2 cellular contexts compared by ENCODE assay signal in the genomic region with DNA sequence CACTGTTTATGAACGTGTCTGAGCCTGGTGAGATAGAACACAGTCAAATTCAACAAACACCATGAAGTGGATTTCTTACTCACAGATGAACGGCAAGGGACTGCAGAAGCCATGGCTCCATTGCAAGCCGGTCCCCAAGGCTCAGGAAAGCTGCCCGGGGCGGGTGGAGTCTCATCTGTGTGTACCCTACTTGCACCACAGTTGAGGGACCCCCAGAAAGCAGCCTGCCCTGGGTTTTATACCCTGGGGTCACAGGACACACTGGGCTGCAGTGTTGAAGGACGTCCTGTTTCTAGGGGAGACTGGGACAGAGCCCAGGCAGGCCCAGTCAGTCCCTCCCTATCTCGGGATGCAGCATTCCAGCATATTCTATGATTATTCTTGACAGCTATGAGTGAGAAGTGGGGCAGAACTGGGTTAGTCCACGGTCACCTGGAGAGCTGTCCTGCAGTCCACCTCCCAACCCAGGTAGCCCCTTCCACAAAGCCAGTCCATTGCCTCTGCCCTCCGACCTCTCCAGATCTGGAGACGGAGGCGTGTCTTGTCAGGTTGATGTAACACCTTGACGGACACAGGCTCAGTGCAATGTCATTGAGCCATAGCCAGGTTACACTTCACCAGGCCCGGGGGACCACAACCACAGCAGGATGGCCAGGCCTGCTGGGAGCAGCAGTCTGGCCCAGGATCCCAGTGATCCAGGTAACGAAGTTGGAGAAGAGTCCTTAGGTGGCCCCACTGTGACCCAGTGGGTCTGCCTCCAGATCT.
TF ChIP-seq lines count a peak whose summit lies in the region.

No MANE protein-coding gene starts in this region.

TF ChIP-seq in IMR-90, 13 proteins besides CTCF, POLR2A, EP300 and RAD21:
- TF ChIP-seq NFE2L2 (IDR thresholded peaks at IDR 0.05; ENCODE audit: low read depth, low read length), result no peak
- TF ChIP-seq RFX5 (IDR thresholded peaks at IDR 0.05; ENCODE audit: low read depth, low read length), result no peak
- no peak for TF ChIP-seq FOS (IDR thresholded peaks at IDR 0.05; ENCODE audit: low read depth, low read length)

TF ChIP-seq in H1, 55 proteins besides CTCF, POLR2A, EP300 and RAD21:
- no peak for TF ChIP-seq GTF2F1 (IDR thresholded peaks at IDR 0.05; ENCODE audit: borderline replicate concordance, low read depth, low read length)
- TF ChIP-seq, protein P1, sequence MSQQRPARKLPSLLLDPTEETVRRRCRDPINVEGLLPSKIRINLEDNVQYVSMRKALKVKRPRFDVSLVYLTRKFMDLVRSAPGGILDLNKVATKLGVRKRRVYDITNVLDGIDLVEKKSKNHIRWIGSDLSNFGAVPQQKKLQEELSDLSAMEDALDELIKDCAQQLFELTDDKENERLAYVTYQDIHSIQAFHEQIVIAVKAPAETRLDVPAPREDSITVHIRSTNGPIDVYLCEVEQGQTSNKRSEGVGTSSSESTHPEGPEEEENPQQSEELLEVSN (IDR thresholded peaks at IDR 0.05), result no peak
